In the genomic region with DNA sequence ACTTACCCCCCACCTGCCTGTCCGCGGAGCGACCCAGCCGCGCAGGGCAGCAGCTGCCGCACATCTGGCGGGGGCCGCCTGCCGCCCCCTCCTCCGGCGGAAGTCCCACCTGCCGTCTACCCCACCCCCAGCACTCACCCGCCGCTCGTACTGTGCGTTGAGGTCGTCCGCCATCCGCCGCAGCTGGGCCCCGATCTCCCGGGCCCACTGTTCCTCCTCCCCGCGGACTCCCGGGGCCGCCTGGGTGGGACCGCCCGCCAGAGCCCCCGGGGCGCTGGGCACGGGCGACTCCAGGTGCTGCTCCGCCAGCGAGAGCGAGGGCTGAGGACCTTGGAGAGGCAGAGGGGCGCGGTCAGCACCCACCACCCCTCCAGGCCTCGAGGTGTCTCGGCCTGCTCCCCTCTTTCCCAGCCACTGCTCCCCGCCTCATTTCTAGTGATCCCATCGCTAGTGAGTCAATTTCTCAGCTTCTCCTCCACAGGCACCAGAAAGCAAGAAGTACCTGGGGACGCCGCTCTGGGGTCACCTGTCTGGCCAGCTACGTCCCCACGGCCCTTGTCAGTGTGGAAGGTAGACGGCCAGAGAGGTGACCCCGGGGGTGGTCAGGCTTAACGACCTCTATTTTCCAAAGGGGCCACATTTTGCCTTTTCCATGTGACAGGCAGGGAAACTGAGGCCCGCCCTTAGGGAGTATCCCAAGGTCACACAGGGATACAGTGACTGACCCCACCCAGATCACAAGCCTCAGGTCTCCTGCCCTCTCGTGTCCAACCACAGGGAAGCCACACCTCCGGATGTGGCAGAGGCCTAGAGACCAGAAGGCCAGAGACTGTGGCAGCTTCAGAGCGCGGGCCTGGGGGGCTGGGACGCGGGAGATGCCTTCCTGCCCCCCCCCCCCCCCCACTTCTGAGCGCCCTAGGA, we compare ENCODE assay signal across 1 cellular context.
A peak's percentile ranks its signal among the peaks of the same experiment; 100 is the strongest.
TF ChIP-seq lines count a peak whose summit lies in the region.

No MANE protein-coding gene starts in this region.

TF ChIP-seq in HEK293, 187 proteins besides CTCF, POLR2A, EP300 and RAD21 (continued from another document and continues in another):
- TF ChIP-seq, protein P1, sequence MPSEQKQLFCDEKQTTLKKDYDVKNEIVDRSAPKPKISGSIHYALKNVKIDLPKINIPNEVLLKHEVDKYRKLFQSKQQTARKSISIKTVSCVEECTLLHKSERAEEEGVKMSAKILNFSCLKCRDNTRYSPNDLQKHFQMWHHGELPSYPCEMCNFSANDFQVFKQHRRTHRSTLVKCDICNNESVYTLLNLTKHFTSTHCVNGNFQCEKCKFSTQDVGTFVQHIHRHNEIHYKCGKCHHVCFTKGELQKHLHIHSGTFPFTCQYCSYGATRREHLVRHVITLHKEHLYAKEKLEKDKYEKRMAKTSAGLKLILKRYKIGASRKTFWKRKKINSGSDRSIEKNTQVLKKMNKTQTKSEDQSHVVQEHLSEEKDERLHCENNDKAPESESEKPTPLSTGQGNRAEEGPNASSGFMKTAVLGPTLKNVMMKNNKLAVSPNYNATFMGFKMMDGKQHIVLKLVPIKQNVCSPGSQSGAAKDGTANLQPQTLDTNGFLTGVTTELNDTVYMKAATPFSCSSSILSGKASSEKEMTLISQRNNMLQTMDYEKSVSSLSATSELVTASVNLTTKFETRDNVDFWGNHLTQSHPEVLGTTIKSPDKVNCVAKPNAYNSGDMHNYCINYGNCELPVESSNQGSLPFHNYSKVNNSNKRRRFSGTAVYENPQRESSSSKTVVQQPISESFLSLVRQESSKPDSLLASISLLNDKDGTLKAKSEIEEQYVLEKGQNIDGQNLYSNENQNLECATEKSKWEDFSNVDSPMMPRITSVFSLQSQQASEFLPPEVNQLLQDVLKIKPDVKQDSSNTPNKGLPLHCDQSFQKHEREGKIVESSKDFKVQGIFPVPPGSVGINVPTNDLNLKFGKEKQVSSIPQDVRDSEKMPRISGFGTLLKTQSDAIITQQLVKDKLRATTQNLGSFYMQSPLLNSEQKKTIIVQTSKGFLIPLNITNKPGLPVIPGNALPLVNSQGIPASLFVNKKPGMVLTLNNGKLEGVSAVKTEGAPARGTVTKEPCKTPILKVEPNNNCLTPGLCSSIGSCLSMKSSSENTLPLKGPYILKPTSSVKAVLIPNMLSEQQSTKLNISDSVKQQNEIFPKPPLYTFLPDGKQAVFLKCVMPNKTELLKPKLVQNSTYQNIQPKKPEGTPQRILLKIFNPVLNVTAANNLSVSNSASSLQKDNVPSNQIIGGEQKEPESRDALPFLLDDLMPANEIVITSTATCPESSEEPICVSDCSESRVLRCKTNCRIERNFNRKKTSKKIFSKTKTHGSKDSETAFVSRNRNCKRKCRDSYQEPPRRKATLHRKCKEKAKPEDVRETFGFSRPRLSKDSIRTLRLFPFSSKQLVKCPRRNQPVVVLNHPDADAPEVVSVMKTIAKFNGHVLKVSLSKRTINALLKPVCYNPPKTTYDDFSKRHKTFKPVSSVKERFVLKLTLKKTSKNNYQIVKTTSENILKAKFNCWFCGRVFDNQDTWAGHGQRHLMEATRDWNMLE (tag by site-specific recombination; conservative IDR thresholded peaks at IDR 0.05; ENCODE audit: low read depth) = no peak
- TF ChIP-seq, protein P2, sequence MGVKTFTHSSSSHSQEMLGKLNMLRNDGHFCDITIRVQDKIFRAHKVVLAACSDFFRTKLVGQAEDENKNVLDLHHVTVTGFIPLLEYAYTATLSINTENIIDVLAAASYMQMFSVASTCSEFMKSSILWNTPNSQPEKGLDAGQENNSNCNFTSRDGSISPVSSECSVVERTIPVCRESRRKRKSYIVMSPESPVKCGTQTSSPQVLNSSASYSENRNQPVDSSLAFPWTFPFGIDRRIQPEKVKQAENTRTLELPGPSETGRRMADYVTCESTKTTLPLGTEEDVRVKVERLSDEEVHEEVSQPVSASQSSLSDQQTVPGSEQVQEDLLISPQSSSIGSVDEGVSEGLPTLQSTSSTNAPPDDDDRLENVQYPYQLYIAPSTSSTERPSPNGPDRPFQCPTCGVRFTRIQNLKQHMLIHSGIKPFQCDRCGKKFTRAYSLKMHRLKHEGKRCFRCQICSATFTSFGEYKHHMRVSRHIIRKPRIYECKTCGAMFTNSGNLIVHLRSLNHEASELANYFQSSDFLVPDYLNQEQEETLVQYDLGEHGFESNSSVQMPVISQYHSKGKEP (tag by site-specific recombination; IDR thresholded peaks at IDR 0.05) = no peak
- peak; percentile 73 for TF ChIP-seq KLF16 (tag by site-specific recombination; IDR thresholded peaks at IDR 0.05)
- no peak for TF ChIP-seq ZNF558 (tag by site-specific recombination; IDR thresholded peaks at IDR 0.05)
- 0 out of 2 replicates have a peak, but pooled peaks have one; percentile 40 for TF ChIP-seq ZNF239 (tag by site-specific recombination; IDR thresholded peaks at IDR 0.05)
- TF ChIP-seq GLI2 (tag by site-specific recombination; IDR thresholded peaks at IDR 0.05; ENCODE audit: borderline replicate concordance, low read depth) = no peak
- TF ChIP-seq ZNF560 (tag by site-specific recombination; IDR thresholded peaks at IDR 0.05; ENCODE audit: borderline replicate concordance) = no peak
- no peak for TF ChIP-seq ZSCAN5A (tag by site-specific recombination; IDR thresholded peaks at IDR 0.05)
- TF ChIP-seq ZNF114 (tag by site-specific recombination; IDR thresholded peaks at IDR 0.05) = no peak
- TF ChIP-seq SALL2 (tag by site-specific recombination; IDR thresholded peaks at IDR 0.05; ENCODE audit: borderline replicate concordance) = no peak
- TF ChIP-seq ZNF792 (tag by site-specific recombination; IDR thresholded peaks at IDR 0.05) = 0 out of 2 replicates have a peak, but pooled peaks have one; percentile 35
- peak; percentile 43; the same call in 1 of the 2 replicates for TF ChIP-seq ZNF24 (tag by site-specific recombination; IDR thresholded peaks at IDR 0.05)
- 0 out of 2 replicates have a peak, but pooled peaks have one; percentile 13 for TF ChIP-seq ZNF623 (tag by site-specific recombination; IDR thresholded peaks at IDR 0.05)
- TF ChIP-seq YY2 (tag by site-specific recombination; IDR thresholded peaks at IDR 0.05) = peak; percentile 87
- no peak for TF ChIP-seq ZNF529 (tag by site-specific recombination; IDR thresholded peaks at IDR 0.05; ENCODE audit: insufficient replicate concordance)
- TF ChIP-seq BCL11A (tag by site-specific recombination; IDR thresholded peaks at IDR 0.05; ENCODE audit: low read depth) = peak; percentile 47; the same call in 1 of the 2 replicates
- no peak for TF ChIP-seq TRIM28 (IDR thresholded peaks at IDR 0.05; ENCODE audit: borderline replicate concordance, low read length)
- TF ChIP-seq ZNF37A (tag by site-specific recombination; IDR thresholded peaks at IDR 0.05) = no peak
- peak; percentile 94 for TF ChIP-seq ZIC2 (tag by site-specific recombination; IDR thresholded peaks at IDR 0.05)
- no peak for TF ChIP-seq ZNF121 (tag by site-specific recombination; IDR thresholded peaks at IDR 0.05)
- TF ChIP-seq, protein P3, sequence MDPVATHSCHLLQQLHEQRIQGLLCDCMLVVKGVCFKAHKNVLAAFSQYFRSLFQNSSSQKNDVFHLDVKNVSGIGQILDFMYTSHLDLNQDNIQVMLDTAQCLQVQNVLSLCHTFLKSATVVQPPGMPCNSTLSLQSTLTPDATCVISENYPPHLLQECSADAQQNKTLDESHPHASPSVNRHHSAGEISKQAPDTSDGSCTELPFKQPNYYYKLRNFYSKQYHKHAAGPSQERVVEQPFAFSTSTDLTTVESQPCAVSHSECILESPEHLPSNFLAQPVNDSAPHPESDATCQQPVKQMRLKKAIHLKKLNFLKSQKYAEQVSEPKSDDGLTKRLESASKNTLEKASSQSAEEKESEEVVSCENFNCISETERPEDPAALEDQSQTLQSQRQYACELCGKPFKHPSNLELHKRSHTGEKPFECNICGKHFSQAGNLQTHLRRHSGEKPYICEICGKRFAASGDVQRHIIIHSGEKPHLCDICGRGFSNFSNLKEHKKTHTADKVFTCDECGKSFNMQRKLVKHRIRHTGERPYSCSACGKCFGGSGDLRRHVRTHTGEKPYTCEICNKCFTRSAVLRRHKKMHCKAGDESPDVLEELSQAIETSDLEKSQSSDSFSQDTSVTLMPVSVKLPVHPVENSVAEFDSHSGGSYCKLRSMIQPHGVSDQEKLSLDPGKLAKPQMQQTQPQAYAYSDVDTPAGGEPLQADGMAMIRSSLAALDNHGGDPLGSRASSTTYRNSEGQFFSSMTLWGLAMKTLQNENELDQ (tag by site-specific recombination; IDR thresholded peaks at IDR 0.05; ENCODE audit: low read depth) = no peak
- no peak for TF ChIP-seq ZNF664 (tag by site-specific recombination; IDR thresholded peaks at IDR 0.05)
- no peak for TF ChIP-seq ZNF426 (tag by site-specific recombination; IDR thresholded peaks at IDR 0.05)
- no peak for TF ChIP-seq ZNF302 (tag by site-specific recombination; IDR thresholded peaks at IDR 0.05; ENCODE audit: low read depth)
- TF ChIP-seq ZNF777 (tag by site-specific recombination; IDR thresholded peaks at IDR 0.05; ENCODE audit: borderline replicate concordance) = peak; percentile 75; the same call in 1 of the 2 replicates
- TF ChIP-seq ZNF837 (tag by site-specific recombination; IDR thresholded peaks at IDR 0.05) = no peak; the same call in 1 of the 2 replicates
- TF ChIP-seq ZBTB11 (tag by site-specific recombination; conservative IDR thresholded peaks at IDR 0.05; ENCODE audit: low read depth) = peak; percentile 44; the same call in 1 of the 2 replicates
- peak; percentile 72 for TF ChIP-seq BCL11B (tag by site-specific recombination; IDR thresholded peaks at IDR 0.05; ENCODE audit: low read depth)
- no peak for TF ChIP-seq PBX3 (CRISPR knock-in tag; IDR thresholded peaks at IDR 0.05)
- TF ChIP-seq ZNF155 (tag by site-specific recombination; IDR thresholded peaks at IDR 0.05) = no peak
- TF ChIP-seq ZNF184 (tag by site-specific recombination; IDR thresholded peaks at IDR 0.05) = no peak
- no peak for TF ChIP-seq MEIS1 (CRISPR knock-in tag; IDR thresholded peaks at IDR 0.05; ENCODE audit: borderline replicate concordance)
- TF ChIP-seq KLF1 (tag by site-specific recombination; IDR thresholded peaks at IDR 0.05) = peak; percentile 77
- no peak for TF ChIP-seq ZNF548 (tag by site-specific recombination; IDR thresholded peaks at IDR 0.05)
- no peak for TF ChIP-seq ZNF280C (tag by site-specific recombination; IDR thresholded peaks at IDR 0.05)
- TF ChIP-seq ZNF274 (IDR thresholded peaks at IDR 0.05; ENCODE audit: low read length) = no peak
- no peak for TF ChIP-seq ZNF274 (tag by site-specific recombination; IDR thresholded peaks at IDR 0.05; ENCODE audit: borderline replicate concordance)
- TF ChIP-seq ZNF658 (tag by site-specific recombination; IDR thresholded peaks at IDR 0.05) = 0 out of 2 replicates have a peak, but pooled peaks have one; percentile 56
